8 cellular contexts compared by ENCODE assay signal in the genomic region with DNA sequence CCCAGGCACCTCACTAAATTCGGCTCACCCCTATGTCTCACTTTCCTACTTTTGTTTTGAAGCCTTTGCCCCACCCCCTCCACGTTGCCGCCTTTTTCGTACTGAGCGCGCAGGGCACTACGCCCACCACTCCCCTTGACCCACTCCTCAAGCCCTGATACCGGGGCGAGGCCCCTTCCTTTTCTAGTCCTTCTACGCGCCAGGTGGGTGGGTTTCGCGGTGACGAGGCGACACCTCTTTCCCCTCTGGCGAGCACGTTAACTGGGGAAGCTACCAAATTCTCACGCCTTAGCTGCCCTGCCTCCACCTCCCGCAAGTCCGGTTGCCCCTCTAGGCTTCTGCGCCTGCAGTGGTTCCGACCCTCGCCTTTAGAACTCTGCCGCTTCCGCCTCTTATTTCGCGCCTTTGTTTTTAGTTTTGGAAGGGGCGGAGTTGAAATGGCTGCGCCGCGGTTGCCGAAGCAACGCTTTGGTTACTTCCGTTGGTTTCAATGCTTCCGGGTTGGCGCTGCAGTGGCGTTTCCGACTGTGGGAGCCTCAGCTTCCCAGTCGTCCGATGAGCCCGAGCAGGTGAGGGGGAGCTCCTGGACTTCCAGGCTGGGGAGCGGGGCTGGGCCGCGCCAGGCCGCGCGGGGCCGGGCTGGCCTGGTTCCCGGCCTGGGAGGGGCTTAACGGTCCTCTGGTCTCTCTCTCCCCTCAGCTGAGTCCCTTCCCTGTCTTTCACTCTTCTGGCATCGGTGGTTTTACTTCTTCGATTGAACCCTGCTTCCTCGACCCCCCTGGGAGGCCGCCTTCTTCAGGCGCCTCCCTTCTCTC. TPM values are rescaled to one million over a fixed set of nuclear protein-coding genes. Genes with fewer than 3 reads are reported as not detected.
DNase-seq lines count a peak whose midpoint lies in the region; ATAC-seq, FAIRE-seq and TF ChIP-seq lines count a peak whose summit lies in the region.

A gene with protein sequence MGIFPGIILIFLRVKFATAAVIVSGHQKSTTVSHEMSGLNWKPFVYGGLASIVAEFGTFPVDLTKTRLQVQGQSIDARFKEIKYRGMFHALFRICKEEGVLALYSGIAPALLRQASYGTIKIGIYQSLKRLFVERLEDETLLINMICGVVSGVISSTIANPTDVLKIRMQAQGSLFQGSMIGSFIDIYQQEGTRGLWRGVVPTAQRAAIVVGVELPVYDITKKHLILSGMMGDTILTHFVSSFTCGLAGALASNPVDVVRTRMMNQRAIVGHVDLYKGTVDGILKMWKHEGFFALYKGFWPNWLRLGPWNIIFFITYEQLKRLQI (plus strand): TSS at position 512 of the 815 bp plus-strand sequence. CDS start 360 bp downstream, outside the sequence.

- no peaks in the 10 kb centered on the region for H3K9me1 ChIP-seq in endothelial cell of umbilical vein (replicated peaks; ENCODE audit: control insufficient read depth, extremely low read depth, insufficient read depth, low read length)

- intact Hi-C loops in endothelial cell of umbilical vein (cut with micrococcal nuclease), result loop anchor here (1.0 to 5.0 kb wide), 3 partner anchors 63 to 564 kb away; partner anchors contain the start of genes ENOX2, RBMX2 and ZNF280C

- peak; percentile 97 for ATAC-seq in GM21423 (IDR thresholded peaks at IDR 0.05; ENCODE audit: unreplicated experiment)

- dilution Hi-C loops in endothelial cell of umbilical vein (cut with MboI; ENCODE audit: extremely low pct_ligation_motif_present, low sequenced_read_pairs), result no loop called here

- H3K36me3 ChIP-seq in HUES48 (ENCODE audit: control insufficient read depth, insufficient read depth, low read length) (no peaks in the 10 kb centered on the region), OCI-LY1 (ENCODE audit: insufficient read depth, low read length) (no peaks in the 10 kb centered on the region), endothelial cell of umbilical vein (ENCODE audit: control insufficient read depth in 2 of 2, extremely low read depth in 1 of 2, insufficient read depth in 2 of 2, low read length in 2 of 2) (no peaks in the 10 kb centered on the region)

- H3F3A ChIP-seq in OCI-LY1 (ENCODE audit: insufficient read depth, low read length), result no peaks in the 10 kb centered on the region

- H3K27me3 ChIP-seq in HUES48 (ENCODE audit: control insufficient read depth, insufficient read depth, low read length) (0 out of 2 replicates have a peak, but pooled peaks cover 4% of the 10 kb centered on the region), OCI-LY1 (ENCODE audit: insufficient read depth, low read length) (no peaks in the 10 kb centered on the region), endothelial cell of umbilical vein (ENCODE audit: control insufficient read depth in 2 of 2, insufficient read depth in 2 of 2, low read length in 2 of 2) (no peaks in the 10 kb centered on the region), mononuclear cell (ENCODE audit: insufficient read depth, low read length) (no peaks in the 10 kb centered on the region)

- TF ChIP-seq POLR2A in endothelial cell of umbilical vein (IDR thresholded peaks at IDR 0.05; ENCODE audit: low read depth, low read length), result no peak

- no peaks in the 10 kb centered on the region for H3K9me3 ChIP-seq in HUES48 (ENCODE audit: control insufficient read depth, insufficient read depth, low read length)
- no peaks in the 10 kb centered on the region for H3K9me3 ChIP-seq in OCI-LY1 (ENCODE audit: low read length)
- no peaks in the 10 kb centered on the region for H3K9me3 ChIP-seq in endothelial cell of umbilical vein (replicated peaks; ENCODE audit: control insufficient read depth, insufficient read depth, low read length)
- no peaks in the 10 kb centered on the region for H3K9me3 ChIP-seq in mononuclear cell (ENCODE audit: low read depth, low read length)

- CTCF ChIA-PET in endothelial cell of umbilical vein (lab: Charles Lee), result interaction anchor here (0.7 to 1.0 kb wide), 2 partner anchors 9 to 54 kb away, joined by 3 read pairs; no protein-coding TSS in a partner anchor

- TF ChIP-seq CTCF in D721Med (IDR thresholded peaks at IDR 0.05; ENCODE audit: insufficient read depth, missing control alignments) (no peak), OCI-LY1 (IDR thresholded peaks at IDR 0.05; ENCODE audit: low read length) (no peak), endothelial cell of umbilical vein (IDR thresholded peaks at IDR 0.05; ENCODE audit: extremely low read depth in 1 of 2, insufficient read depth in 1 of 2, low read depth in 1 of 2, low read length in 2 of 2) (no peak)

- H3K79me2 ChIP-seq in OCI-LY1 (ENCODE audit: insufficient read depth, low read length), result no peaks in the 10 kb centered on the region
- H3K79me2 ChIP-seq in endothelial cell of umbilical vein (ENCODE audit: control insufficient read depth, insufficient read depth, low read length), result no peaks in the 10 kb centered on the region

- DNase-seq in D721Med (ENCODE audit: insufficient read length, low spot score), result peak; percentile 13
- DNase-seq in activated CD8-positive, alpha-beta memory T cell treated with anti-CD3 and anti-CD28 coated beads, Interleukin-2, amount 50 U/mL, for 24 hours (ENCODE audit: extremely low read depth), result peak; percentile 31
- peak; percentile 67 for DNase-seq in endothelial cell of umbilical vein (ENCODE audit: low read depth, low spot score)
- DNase-seq in stimulated activated CD8-positive, alpha-beta memory T cell treated with anti-CD3 and anti-CD28 coated beads, Interleukin-4, amount 100 ng/mL, for 24 hours (ENCODE audit: low read depth), result peak; percentile 52

- H3K4me3 ChIP-seq in HUES48 (ENCODE audit: low read depth, low read length) (peak within 1 kb of the TSS; percentile 83), OCI-LY1 (ENCODE audit: low read depth, low read length, poor library complexity, severe bottlenecking) (peak within 1 kb of the TSS; percentile 77), endothelial cell of umbilical vein (replicated peaks in 1 of 3; ENCODE audit: insufficient read depth in 1 of 3, low read depth in 1 of 3, low read length in 3 of 3) (peak within 1 kb of the TSS; percentile 53 to 90 (median 69)), mononuclear cell (ENCODE audit: low read length) (peak within 1 kb of the TSS; percentile 65)

- H3K4me1 ChIP-seq in HUES48 (ENCODE audit: control insufficient read depth, insufficient read depth, low read length) (peaks cover 26% of the 10 kb centered on the region), OCI-LY1 (ENCODE audit: insufficient read depth, low read length, severe bottlenecking) (peaks cover 18% of the 10 kb centered on the region), endothelial cell of umbilical vein (ENCODE audit: control insufficient read depth, extremely low read depth, insufficient read depth, low read length) (no peaks in the 10 kb centered on the region), mononuclear cell (ENCODE audit: insufficient read depth, low read length) (peaks cover 11% of the 10 kb centered on the region)

- no peak for FAIRE-seq in D721Med (lab: Jason Lieb, UNC)
- peak; percentile 98 for FAIRE-seq in endothelial cell of umbilical vein (lab: Jason Lieb, UNC)

- POLR2A ChIA-PET in endothelial cell of umbilical vein (lab: Charles Lee), result no interaction called here

- H3K9ac ChIP-seq in HUES48 (ENCODE audit: low read depth, low read length), result peak within 1 kb of the TSS; percentile 69
- H3K9ac ChIP-seq in OCI-LY1 (ENCODE audit: low read length), result peak within 1 kb of the TSS; percentile 74
- H3K9ac ChIP-seq in endothelial cell of umbilical vein (replicated peaks; ENCODE audit: extremely low read depth, insufficient read depth, low read length), result peak within 1 kb of the TSS; percentile 72

- peak within 1 kb of the TSS; percentile 73 for H3K4me2 ChIP-seq in OCI-LY1 (ENCODE audit: low read length)
- peak within 1 kb of the TSS; percentile 83 for H3K4me2 ChIP-seq in endothelial cell of umbilical vein (ENCODE audit: insufficient read depth, low read length)

- no TSS peak for BruUV-seq in endothelial cell of umbilical vein (replicated peaks; lab: Mats Ljungman, UMichigan)

- peak within 1 kb of the TSS; percentile 54 for H3K27ac ChIP-seq in HUES48 (ENCODE audit: low read depth, low read length)
- H3K27ac ChIP-seq in OCI-LY1 (ENCODE audit: low read depth, low read length, poor library complexity, severe bottlenecking), result peak within 1 kb of the TSS; percentile 52
- peak within 1 kb of the TSS; percentile 42 for H3K27ac ChIP-seq in endothelial cell of umbilical vein (ENCODE audit: insufficient read depth, low read depth, low read length)

- no peaks in the 10 kb centered on the region for H3K9me2 ChIP-seq in OCI-LY1 (ENCODE audit: low read depth, low read length)

- no peaks in the 10 kb centered on the region for H4K20me1 ChIP-seq in OCI-LY1 (ENCODE audit: insufficient read depth, low read length)
- H4K20me1 ChIP-seq in endothelial cell of umbilical vein (replicated peaks; ENCODE audit: control insufficient read depth, extremely low read depth, insufficient read depth, low read length), result no peaks in the 10 kb centered on the region

- H2AFZ ChIP-seq in OCI-LY1 (ENCODE audit: low read length) (no peak within 1 kb of the TSS), endothelial cell of umbilical vein (ENCODE audit: low read depth, low read length) (peak within 1 kb of the TSS; percentile 99)

TF ChIP-seq in endothelial cell of umbilical vein, 7 proteins besides CTCF, POLR2A, EP300 and RAD21:
- TF ChIP-seq EZH2 (IDR thresholded peaks at IDR 0.05; ENCODE audit: borderline replicate concordance, low read depth, low read length, severe bottlenecking), result no peak
- TF ChIP-seq, protein P1, sequence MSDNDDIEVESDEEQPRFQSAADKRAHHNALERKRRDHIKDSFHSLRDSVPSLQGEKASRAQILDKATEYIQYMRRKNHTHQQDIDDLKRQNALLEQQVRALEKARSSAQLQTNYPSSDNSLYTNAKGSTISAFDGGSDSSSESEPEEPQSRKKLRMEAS (IDR thresholded peaks at IDR 0.05; ENCODE audit: insufficient read depth, insufficient read length), result peak; percentile 5

RNA-seq across cellular contexts. Expression of the gene that starts here (rescaled TPM):
- total RNA-seq in endothelial cell of umbilical vein (10.6 and 14.5 TPM in 2 replicates), mononuclear cell (7.8 TPM)
- polyA plus RNA-seq in endothelial cell of umbilical vein, result 9.2 and 11.5 TPM in 2 replicates
- 7.8 and 8.9 TPM in 2 replicates for polyA plus RNA-seq in endothelial cell of umbilical vein (2011; cell fraction: cytosol; rRNA removed)
- polyA plus RNA-seq in endothelial cell of umbilical vein (2011; cell fraction: nucleus; rRNA removed), result 36.4 and 53.2 TPM in 2 replicates
- 13.9 and 18.3 TPM in 2 replicates for polyA plus RNA-seq in endothelial cell of umbilical vein (2012)
- 9.7 and 20.5 TPM in 2 replicates for polyA minus RNA-seq in endothelial cell of umbilical vein
- 5.4 TPM for polyA minus RNA-seq in endothelial cell of umbilical vein (2011; cell fraction: cytosol; rRNA and poly(A)+ RNA removed)
- 10.7 and 16.2 TPM in 2 replicates for polyA minus RNA-seq in endothelial cell of umbilical vein (2011; cell fraction: nucleus; rRNA and poly(A)+ RNA removed)

Comparison
In these comparisons a context has a peak if more than half of its experiments do, and no peak if none do; other contexts are left out.
1. Peak in every context shown above with its lines: DNase-seq, ATAC-seq, H3K4me3 ChIP-seq and H3K27ac ChIP-seq.
2. DNase-seq: peak in every context shown above with its lines; median percentile 67 in endothelial cell of umbilical vein; 52 in stimulated activated CD8-positive, alpha-beta memory T cell treated with anti-CD3 and anti-CD28 coated beads, Interleukin-4, amount 100 ng/mL, for 24 hours; 31 in activated CD8-positive, alpha-beta memory T cell treated with anti-CD3 and anti-CD28 coated beads, Interleukin-2, amount 50 U/mL, for 24 hours; 13 in D721Med.